In the genomic region with DNA sequence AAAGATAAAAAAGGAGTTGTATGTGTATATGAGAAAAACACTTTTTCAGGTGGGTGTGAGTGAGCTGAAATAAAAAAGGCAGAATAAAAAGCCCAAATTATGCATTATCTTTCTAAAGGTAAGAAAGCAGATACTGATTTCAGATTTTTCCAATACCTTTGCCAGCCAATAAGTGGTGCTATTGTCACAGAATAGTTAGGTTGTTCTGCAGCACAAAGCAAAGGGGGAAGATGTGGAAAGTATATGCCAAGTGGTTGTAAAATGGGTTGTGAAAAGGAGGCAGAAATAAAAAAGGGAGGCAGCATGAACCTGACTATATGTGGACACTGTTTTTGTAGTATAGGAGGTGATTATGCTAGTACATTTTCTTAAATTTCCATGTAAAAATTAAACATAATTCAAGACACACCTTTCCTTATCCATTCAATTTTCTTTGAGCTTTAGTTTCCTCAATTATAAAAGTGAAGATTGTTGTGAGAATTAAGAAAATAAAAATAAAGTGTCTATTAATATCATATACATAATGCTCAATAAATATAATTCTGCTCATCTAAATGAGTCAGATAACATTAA, we compare ENCODE assay signal across 1 cellular context.
TF ChIP-seq lines count a peak whose summit lies in the region.

No MANE protein-coding gene starts in this region.

TF ChIP-seq in HEK293, 187 proteins besides CTCF, POLR2A, EP300 and RAD21 (continued from another document):
- TF ChIP-seq, protein P1, sequence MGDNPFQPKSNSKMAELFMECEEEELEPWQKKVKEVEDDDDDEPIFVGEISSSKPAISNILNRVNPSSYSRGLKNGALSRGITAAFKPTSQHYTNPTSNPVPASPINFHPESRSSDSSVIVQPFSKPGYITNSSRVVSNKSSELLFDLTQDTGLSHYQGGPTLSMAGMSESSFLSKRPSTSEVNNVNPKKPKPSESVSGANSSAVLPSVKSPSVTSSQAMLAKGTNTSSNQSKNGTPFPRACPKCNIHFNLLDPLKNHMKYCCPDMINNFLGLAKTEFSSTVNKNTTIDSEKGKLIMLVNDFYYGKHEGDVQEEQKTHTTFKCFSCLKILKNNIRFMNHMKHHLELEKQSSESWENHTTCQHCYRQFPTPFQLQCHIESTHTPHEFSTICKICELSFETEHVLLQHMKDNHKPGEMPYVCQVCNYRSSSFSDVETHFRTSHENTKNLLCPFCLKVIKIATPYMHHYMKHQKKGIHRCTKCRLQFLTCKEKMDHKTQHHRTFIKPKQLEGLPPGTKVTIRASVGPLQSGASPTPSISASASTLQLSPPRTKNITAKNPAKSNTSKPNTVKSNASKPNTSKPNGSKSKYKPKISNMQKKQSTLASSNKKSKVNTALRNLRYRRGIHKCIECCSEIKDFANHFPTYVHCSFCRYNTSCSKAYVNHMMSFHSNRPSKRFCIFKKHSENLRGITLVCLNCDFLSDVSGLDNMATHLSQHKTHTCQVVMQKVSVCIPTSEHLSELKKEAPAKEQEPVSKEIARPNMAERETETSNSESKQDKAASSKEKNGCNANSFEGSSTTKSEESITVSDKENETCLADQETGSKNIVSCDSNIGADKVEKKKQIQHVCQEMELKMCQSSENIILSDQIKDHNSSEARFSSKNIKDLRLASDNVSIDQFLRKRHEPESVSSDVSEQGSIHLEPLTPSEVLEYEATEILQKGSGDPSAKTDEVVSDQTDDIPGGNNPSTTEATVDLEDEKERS (tag by site-specific recombination; IDR thresholded peaks at IDR 0.05): no peak
- no peak for TF ChIP-seq ZNF548 (tag by site-specific recombination; IDR thresholded peaks at IDR 0.05)
- no peak for TF ChIP-seq ZNF112 (tag by site-specific recombination; IDR thresholded peaks at IDR 0.05)
